In genomic region chr7:127504715-127505114, GRCh38 we compare ENCODE assay signal across 9 cellular contexts.
A peak's percentile ranks its signal among the peaks of the same experiment; 100 is the strongest.
DNase-seq lines count a peak whose midpoint lies in the region; ATAC-seq and TF ChIP-seq lines count a peak whose summit lies in the region.
"Had no signal": no experiment of that assay in that cellular context is flagged by ENCODE, and none has a peak within 500 bp of the region (broad histone marks: within the 10 kb centered on the region; RNA-seq: fewer than 3 reads in every experiment).

No MANE protein-coding gene starts in this region.

- H3K9me3 ChIP-seq in left lung (no peaks in the 10 kb centered on the region), ascending aorta (no peaks in the 10 kb centered on the region)

- H3K4me3 ChIP-seq in GM06990 (replicated peaks; ENCODE audit: low read depth, low read length) (no peak overlapping the region), left lung (no peak overlapping the region), ascending aorta (no peak overlapping the region)

- H3K4me1 ChIP-seq in left lung (no peaks in the 10 kb centered on the region), ascending aorta (no peaks in the 10 kb centered on the region)

- no peak for DNase-seq in GM06990 (ENCODE audit: extremely low read depth, insufficient read length)
- DNase-seq in activated naive CD4-positive, alpha-beta T cell treated with anti-CD3 and anti-CD28 coated beads, Interleukin-2, amount 50 U/mL, for 16 hours, result peak; percentile 28
- DNase-seq in left lung, result peak in 1 of 2 donors; percentile 38
- no peak for DNase-seq in ascending aorta (ENCODE audit: low spot score in 2 of 2)
- no peak for DNase-seq in HuH-7.5 (ENCODE audit: low spot score)
- DNase-seq in KG1 (lab: John Stamatoyannopoulos, UW), result no peak

- no peak overlapping the region for H3K27ac ChIP-seq in left lung
- H3K27ac ChIP-seq in ascending aorta, result no peak overlapping the region

- H3K27me3 ChIP-seq in GM06990 (replicated peaks; ENCODE audit: control insufficient read depth, insufficient read depth, low read length) (no peaks in the 10 kb centered on the region), left lung (peaks cover 0 to 16% of the 10 kb centered on the region in 2 donors), ascending aorta (no peaks in the 10 kb centered on the region)

- intact Hi-C loops in left lung (cut with DNase I) (no loop called here), ascending aorta (cut with DNase I) (no loop called here)

- TF ChIP-seq CTCF in GM06990 (IDR thresholded peaks at IDR 0.05; ENCODE audit: insufficient read depth, low read length, poor library complexity, severe bottlenecking) (peak; percentile 70), LNCAP (IDR thresholded peaks at IDR 0.05) (peak; percentile 41), left lung (IDR thresholded peaks at IDR 0.05) (peak in 1 of 2 donors; percentile 15), ascending aorta (IDR thresholded peaks at IDR 0.05) (peak in 1 of 3 experiments; percentile 26)

- ATAC-seq in left lung (peak; percentile 44), HG03108 (IDR thresholded peaks at IDR 0.05; ENCODE audit: unreplicated experiment) (no peak)
- ATAC-seq: stimulated activated naive CD8-positive, alpha-beta T cell treated with anti-CD3 and anti-CD28 coated beads, Interleukin-15, amount 100 ng/mL, for 72 hours had no signal

- no peaks in the 10 kb centered on the region for H3K36me3 ChIP-seq in GM06990 (ENCODE audit: control insufficient read depth, insufficient read depth, low read length)
- H3K36me3 ChIP-seq in left lung, result no peaks in the 10 kb centered on the region
- H3K36me3 ChIP-seq in ascending aorta, result no peaks in the 10 kb centered on the region
